ENCODE assay signal across 8 cellular contexts in the genomic region with DNA sequence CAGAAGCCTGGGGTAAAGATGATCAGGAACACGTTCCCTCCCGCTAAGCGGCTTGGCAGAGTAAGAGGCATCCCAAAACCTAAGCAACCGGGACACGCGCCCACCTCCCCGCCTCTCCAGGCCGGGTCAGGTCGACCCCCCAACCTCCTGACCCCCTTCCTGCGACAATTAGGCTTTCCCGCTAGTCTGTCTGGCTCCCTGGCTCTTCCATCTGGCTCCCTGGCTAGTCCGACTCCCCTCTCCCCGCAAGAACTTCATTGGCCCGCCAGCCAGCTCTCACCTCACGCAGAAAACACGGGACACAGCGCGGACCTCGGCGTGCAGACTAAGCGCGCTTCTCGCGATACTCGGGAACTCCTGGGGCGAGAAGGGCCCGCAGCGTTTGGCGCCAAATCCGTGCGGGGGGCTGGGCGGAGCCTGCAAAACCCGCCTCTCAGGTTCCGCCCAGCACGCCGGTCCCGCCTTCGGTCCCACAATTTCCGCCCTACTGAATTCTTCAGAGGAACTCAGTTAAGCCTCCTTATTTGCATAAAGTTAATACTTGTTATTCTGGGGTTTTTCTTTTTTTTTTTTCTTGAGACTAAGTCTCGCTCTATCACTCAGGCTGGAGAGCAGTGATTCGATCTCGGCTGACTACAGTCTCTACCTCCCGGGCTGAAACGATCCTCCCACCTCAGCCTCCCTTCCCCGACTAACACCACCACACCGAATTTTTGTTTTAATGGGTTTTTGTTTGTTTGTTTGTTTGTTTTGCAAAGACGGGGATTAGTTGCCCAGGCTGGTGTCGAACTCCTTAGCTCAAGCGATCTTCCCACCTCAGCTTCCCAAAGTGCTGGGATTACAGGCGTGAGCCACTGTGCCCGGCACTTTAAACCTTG. TPM values are rescaled to one million over a fixed set of nuclear protein-coding genes. Genes with fewer than 3 reads are reported as not detected.
DNase-seq lines count a peak whose midpoint lies in the region; ATAC-seq and TF ChIP-seq lines count a peak whose summit lies in the region.

Gene TIPIN (minus strand): TSS at position 327 of the 878 bp plus-strand sequence. CDS start 3,738 bp downstream, outside the sequence.

- POLR2A ChIA-PET in Panc1 (lab: Charles Lee) = interaction anchor here (1.2 kb wide), 1 partner anchor 141 kb away, joined by 5 read pairs; the partner anchor contains the start of gene SNAPC5

- H3K27me3 Mint-ChIP-seq in activated T-cell treated with anti-CD3 and anti-CD28 coated beads, Interleukin-2, amount 50 U/mL, for 4 hours (ENCODE audit: low read depth) = no peaks in the 10 kb centered on the region

- H3K27ac ChIP-seq in KMS-11 = peak within 1 kb of the TSS; percentile 69
- H3K27ac ChIP-seq in Panc1 (ENCODE audit: low read length) = peak within 1 kb of the TSS; percentile 73
- peak within 1 kb of the TSS; percentile 85 for H3K27ac ChIP-seq in muscle layer of colon (ENCODE audit: low read depth, low read length)

- ATAC-seq in GM21786 (IDR thresholded peaks at IDR 0.05; ENCODE audit: unreplicated experiment) = peak; percentile 82
- ATAC-seq in Panc1 = peak; percentile 100
- peak; percentile 99 for ATAC-seq in activated T-cell treated with anti-CD3 and anti-CD28 coated beads, Interleukin-2, amount 50 U/mL, for 4 hours
- ATAC-seq in esophagus mucosa = peak; percentile 93

- H3K4me3 ChIP-seq in KMS-11 (IDR thresholded peaks at IDR 0.05; ENCODE audit: insufficient read depth, low read depth, low read length) (no peak within 1 kb of the TSS), Panc1 (ENCODE audit: low read depth in 2 of 2, low read length in 2 of 2) (peak within 1 kb of the TSS; percentile 78 to 99), muscle layer of colon (ENCODE audit: low read depth in 1 of 2, low read length in 2 of 2) (peak within 1 kb of the TSS; percentile 76 to 81)

- no TSS peak for BruUV-seq in Panc1 (replicated peaks; lab: Mats Ljungman, UMichigan)

- in situ Hi-C loops in Panc1 (cut with HindIII; ENCODE audit: low pct_unique_long_range_greater_than_20kb, low sequenced_read_pairs) = no loop called here

- peak within 1 kb of the TSS; percentile 70 for H3K4me2 ChIP-seq in KMS-11

- H3K36me3 ChIP-seq in KMS-11 (ENCODE audit: insufficient read depth) (no peaks in the 10 kb centered on the region; the same call in 1 of the 2 replicates), Panc1 (ENCODE audit: control insufficient read depth, insufficient read depth, low read length) (no peaks in the 10 kb centered on the region), muscle layer of colon (ENCODE audit: insufficient read depth, low read length) (no peaks in the 10 kb centered on the region)

- H3K9ac ChIP-seq in KMS-11 (peak within 1 kb of the TSS; percentile 93), muscle layer of colon (ENCODE audit: low read length) (peak within 1 kb of the TSS; percentile 82)

- CTCF ChIA-PET in Panc1 (lab: Charles Lee) = no interaction called here

- DNase-seq in DMS79 treated with DMSO at 0.1 percent for 48 hours (lab: John Stamatoyannopoulos, UW) (peak; percentile 64), Panc1 (ENCODE audit: low read depth, low spot score) (peak; percentile 78)
- peak; percentile 96 for DNase-seq in activated T-cell treated with anti-CD3 and anti-CD28 coated beads, Interleukin-2, amount 50 U/mL, for 4 hours
- peak; percentile 89 to 94 for DNase-seq in stimulated activated CD8-positive, alpha-beta memory T cell treated with anti-CD3 and anti-CD28 coated beads, Interleukin-7, amount 100 ng/mL, for 1 hour (ENCODE audit: low read depth in 2 of 2)

- no peaks in the 10 kb centered on the region for H3K9me3 Mint-ChIP-seq in activated T-cell treated with anti-CD3 and anti-CD28 coated beads, Interleukin-2, amount 50 U/mL, for 4 hours

- H4K20me1 ChIP-seq in KMS-11 (ENCODE audit: insufficient read depth) = no peaks in the 10 kb centered on the region

- H2AFZ ChIP-seq in KMS-11 (ENCODE audit: low read depth) = peak within 1 kb of the TSS; percentile 89

- H3K9me3 ChIP-seq in Panc1 (ENCODE audit: control insufficient read depth, insufficient read depth, low read depth, low read length) (no peaks in the 10 kb centered on the region), muscle layer of colon (ENCODE audit: low read length) (no peaks in the 10 kb centered on the region)

- H3K36me3 Mint-ChIP-seq in activated T-cell treated with anti-CD3 and anti-CD28 coated beads, Interleukin-2, amount 50 U/mL, for 4 hours (ENCODE audit: insufficient read depth) = peaks cover 8% of the 10 kb centered on the region

- H3K27me3 ChIP-seq in KMS-11 (ENCODE audit: insufficient read depth, low read depth) (no peaks in the 10 kb centered on the region), Panc1 (ENCODE audit: control insufficient read depth, insufficient read depth, low read length) (no peaks in the 10 kb centered on the region), muscle layer of colon (ENCODE audit: control insufficient read depth in 1 of 2, insufficient read depth in 2 of 2, low read length in 2 of 2) (no peaks in the 10 kb centered on the region)

- H3K79me2 ChIP-seq in KMS-11 (ENCODE audit: insufficient read depth, low read depth) = peaks cover 24% of the 10 kb centered on the region; the same call in 1 of the 2 replicates

- peaks cover 10% of the 10 kb centered on the region for H3K4me1 ChIP-seq in KMS-11 (ENCODE audit: low read depth, poor library complexity, severe bottlenecking)
- H3K4me1 ChIP-seq in Panc1 (ENCODE audit: control insufficient read depth, insufficient read depth, low read length) = no peaks in the 10 kb centered on the region
- peaks cover 5% of the 10 kb centered on the region for H3K4me1 ChIP-seq in muscle layer of colon (ENCODE audit: insufficient read depth, low read length)

- TF ChIP-seq CTCF in KMS-11 (conservative IDR thresholded peaks at IDR 0.05; ENCODE audit: low read depth, low read length) (no peak), Panc1 (IDR thresholded peaks at IDR 0.05) (no peak)

- peak within 1 kb of the TSS; percentile 92 for H3K4me3 Mint-ChIP-seq in activated T-cell treated with anti-CD3 and anti-CD28 coated beads, Interleukin-2, amount 50 U/mL, for 4 hours

- peaks cover 23% of the 10 kb centered on the region for H3K4me1 Mint-ChIP-seq in activated T-cell treated with anti-CD3 and anti-CD28 coated beads, Interleukin-2, amount 50 U/mL, for 4 hours (ENCODE audit: low read depth)

- intact Hi-C loops in Panc1 (cut with micrococcal nuclease; ENCODE audit: unreplicated experiment) = no loop called here

RNA-seq across cellular contexts. Expression of gene TIPIN, which starts in this region (rescaled TPM):
- 19.7 TPM for total RNA-seq in Panc1 (2021; ENCODE audit: unreplicated experiment)
- 9.9 TPM for polyA plus RNA-seq in Panc1 (2012; ENCODE audit: insufficient read length)
- 10 to 100 TPM; 63.8 to 79.6 (median 69.3) TPM for total RNA-seq in activated T-cell treated with anti-CD3 and anti-CD28 coated beads, Interleukin-2, amount 50 U/mL, for 4 hours
- total RNA-seq in esophagus mucosa = 6.4 TPM
